28 cellular contexts compared by ENCODE assay signal in the genomic region with DNA sequence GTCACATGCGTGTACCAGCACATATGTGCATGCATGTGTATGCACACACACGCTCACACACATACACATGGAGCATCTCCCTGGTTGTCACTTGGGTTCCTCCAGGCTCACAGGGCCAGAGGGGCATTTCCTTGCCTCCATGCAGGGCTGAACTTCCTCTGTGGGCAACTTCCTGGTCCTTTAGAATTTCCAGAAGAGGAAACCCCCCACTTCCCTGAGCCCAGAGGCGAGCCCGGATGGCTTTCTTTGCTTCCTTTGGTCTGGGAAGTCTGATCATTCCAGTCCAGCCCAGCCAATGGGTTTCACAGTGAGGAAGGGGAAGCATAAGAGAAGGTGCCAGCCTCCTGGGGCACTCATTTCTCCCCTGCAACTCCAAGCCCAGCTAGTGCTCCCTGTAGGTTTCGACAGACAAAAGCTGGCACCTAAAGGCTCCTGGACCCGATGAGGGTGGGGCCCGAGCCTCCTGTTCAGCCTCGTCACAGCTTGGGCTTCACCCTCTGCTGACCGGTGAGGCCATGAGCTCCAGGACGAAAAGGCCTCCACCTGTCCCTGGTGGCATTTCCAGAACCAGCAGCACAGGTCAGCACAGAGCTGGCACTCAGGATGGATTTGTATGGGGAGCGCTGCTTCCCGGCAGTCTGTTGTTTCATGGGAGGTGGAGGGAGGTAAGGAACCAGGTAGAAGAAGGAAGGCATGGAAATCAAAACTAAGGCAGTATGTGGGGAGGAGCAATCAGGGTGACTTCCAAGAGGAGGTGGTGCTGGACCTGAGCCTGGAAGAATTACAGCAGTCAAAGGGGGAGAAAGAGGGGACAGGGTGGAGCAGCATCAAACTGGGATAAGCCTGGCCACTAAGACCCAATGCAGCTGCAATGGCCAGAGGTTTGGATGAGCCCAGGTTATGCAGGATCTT. TPM values are rescaled to one million over a fixed set of nuclear protein-coding genes. Genes with fewer than 3 reads are reported as not detected.
DNase-seq lines count a peak whose midpoint lies in the region; ATAC-seq and TF ChIP-seq lines count a peak whose summit lies in the region.
"Had no signal": no experiment of that assay in that cellular context is flagged by ENCODE, and none has a peak within 500 bp of the region (broad histone marks: within the 10 kb centered on the region; RNA-seq: fewer than 3 reads in every experiment).

No MANE protein-coding gene starts in this region.

- H3K36me3 ChIP-seq in Panc1 (ENCODE audit: control insufficient read depth, insufficient read depth, low read length) (no peaks in the 10 kb centered on the region), iPS-15b (ENCODE audit: control insufficient read depth, insufficient read depth, low read length) (no peaks in the 10 kb centered on the region)

- ATAC-seq in Panc1 (no peak), T-cell (replicated peaks in 1 of 4) (no peak)
- ATAC-seq: activated CD8-positive, alpha-beta T cell treated with anti-CD3 and anti-CD28 coated beads for 36 hours; activated naive CD4-positive, alpha-beta T cell treated with anti-CD3 and anti-CD28 coated beads, Interleukin-2, amount 50 U/mL, for 72 hours; GM23338; K562; naive thymus-derived CD8-positive, alpha-beta T cell had no signal

- intact Hi-C loops in activated CD4-positive, alpha-beta memory T cell treated with anti-CD3 and anti-CD28 coated beads for 36 hours (cut with micrococcal nuclease): no loop called here
- intact Hi-C loops in Panc1 (cut with micrococcal nuclease; ENCODE audit: unreplicated experiment): loop anchor here (5.0 kb wide), 1 partner anchor 273 kb away; no protein-coding TSS in a partner anchor

- H3K27me3 ChIP-seq in Panc1 (ENCODE audit: control insufficient read depth, insufficient read depth, low read length) (no peaks in the 10 kb centered on the region), iPS-15b (ENCODE audit: control insufficient read depth, insufficient read depth, low read length) (no peaks in the 10 kb centered on the region)

- POLR2A ChIA-PET in activated CD4-positive, alpha-beta memory T cell treated with anti-CD3 and anti-CD28 coated beads, Interleukin-2, amount 10 ng/mL, durations not matched to agents 7 days and 5 days (lab: Charles Lee): no interaction called here
- POLR2A ChIA-PET in activated CD4-positive, alpha-beta memory T cell treated with anti-CD3 and anti-CD28 coated beads for 36 hours (lab: Charles Lee): no interaction called here
- POLR2A ChIA-PET in Panc1 (lab: Charles Lee): no interaction called here
- POLR2A ChIA-PET in T-cell (lab: Charles Lee): no interaction called here

- H3K27ac ChIP-seq in Panc1 (ENCODE audit: low read length) (peak overlapping the region; percentile 24; the same call in 1 of the 2 replicates), skin epidermis (peak overlapping the region in 13 of 21 experiments; percentile 10 to 83 (median 62))

- no peak overlapping the region for H3K4me3 Mint-ChIP-seq in activated CD4-positive, alpha-beta memory T cell treated with anti-CD3 and anti-CD28 coated beads, Interleukin-2, amount 10 ng/mL, durations not matched to agents 7 days and 5 days
- H3K4me3 Mint-ChIP-seq in activated CD4-positive, alpha-beta memory T cell treated with anti-CD3 and anti-CD28 coated beads for 36 hours: no peak overlapping the region
- no peak overlapping the region for H3K4me3 Mint-ChIP-seq in T-cell
- H3K4me3 Mint-ChIP-seq: activated CD8-positive, alpha-beta T cell treated with anti-CD3 and anti-CD28 coated beads for 36 hours; CD14-positive monocyte; GM23338; HFFc6; naive thymus-derived CD8-positive, alpha-beta T cell had no signal

- H3K4me3 ChIP-seq in Panc1 (ENCODE audit: low read depth in 2 of 2, low read length in 2 of 2) (no peak overlapping the region), iPS-15b (ENCODE audit: low read depth, low read length) (no peak overlapping the region), skin epidermis (no peak overlapping the region)
- H3K4me3 ChIP-seq: GM23338, K562 had no signal

- CTCF ChIA-PET in activated CD4-positive, alpha-beta memory T cell treated with anti-CD3 and anti-CD28 coated beads, Interleukin-2, amount 10 ng/mL, durations not matched to agents 7 days and 5 days (lab: Charles Lee): interaction anchor here (1.2 to 5.6 kb wide), 3 partner anchors 27 to 140 kb away, joined by 3 to 87 read pairs (median 3); no protein-coding TSS in a partner anchor
- CTCF ChIA-PET in activated CD4-positive, alpha-beta memory T cell treated with anti-CD3 and anti-CD28 coated beads for 36 hours (lab: Charles Lee): interaction anchor here (1.1 to 6.7 kb wide), 4 partner anchors 27 to 274 kb away, joined by 3 to 178 read pairs (median 39); no protein-coding TSS in a partner anchor
- CTCF ChIA-PET in Panc1 (lab: Charles Lee): no interaction called here
- CTCF ChIA-PET in T-cell (lab: Charles Lee): no interaction called here

- in situ Hi-C loops in Panc1 (cut with HindIII; ENCODE audit: low pct_unique_long_range_greater_than_20kb, low sequenced_read_pairs): no loop called here

- H3K4me1 Mint-ChIP-seq in activated CD4-positive, alpha-beta memory T cell treated with anti-CD3 and anti-CD28 coated beads, Interleukin-2, amount 10 ng/mL, durations not matched to agents 7 days and 5 days: peaks cover 39% of the 10 kb centered on the region
- peaks cover 16% of the 10 kb centered on the region for H3K4me1 Mint-ChIP-seq in activated CD4-positive, alpha-beta memory T cell treated with anti-CD3 and anti-CD28 coated beads for 36 hours (ENCODE audit: low read depth)
- H3K4me1 Mint-ChIP-seq in T-cell: peaks cover 12 to 17% (median 14%) of the 10 kb centered on the region in 3 donors
- H3K4me1 Mint-ChIP-seq: CD14-positive monocyte had no signal

- H3K9me3 ChIP-seq in Panc1 (ENCODE audit: control insufficient read depth, insufficient read depth, low read depth, low read length) (no peaks in the 10 kb centered on the region), iPS-15b (ENCODE audit: control insufficient read depth, insufficient read depth, low read length) (no peaks in the 10 kb centered on the region)

- H3K4me1 ChIP-seq in Panc1 (ENCODE audit: control insufficient read depth, insufficient read depth, low read length): peaks cover 16% of the 10 kb centered on the region
- peaks cover 4% of the 10 kb centered on the region for H3K4me1 ChIP-seq in iPS-15b (ENCODE audit: control insufficient read depth, insufficient read depth, low read length)

- no peaks in the 10 kb centered on the region for H3K9me3 Mint-ChIP-seq in activated CD4-positive, alpha-beta memory T cell treated with anti-CD3 and anti-CD28 coated beads, Interleukin-2, amount 10 ng/mL, durations not matched to agents 7 days and 5 days
- H3K9me3 Mint-ChIP-seq in activated CD4-positive, alpha-beta memory T cell treated with anti-CD3 and anti-CD28 coated beads for 36 hours: no peaks in the 10 kb centered on the region
- H3K9me3 Mint-ChIP-seq in T-cell: no peaks in the 10 kb centered on the region
- H3K9me3 Mint-ChIP-seq: activated CD8-positive, alpha-beta T cell treated with anti-CD3 and anti-CD28 coated beads for 36 hours; activated naive CD4-positive, alpha-beta T cell treated with anti-CD3 and anti-CD28 coated beads, Interleukin-2, amount 50 U/mL, for 72 hours; activated T-helper 2 cell treated with anti-CD3 and anti-CD28 coated beads, Interferon-gamma antibody, Interleukin-2, Interleukin-4, amounts not matched to agents 10 μg/mL and 5 μg/mL and 100 μg/mL, durations not matched to agents 14 hours and 24 hours and 36 hours; CD14-positive monocyte; GM23338; HFFc6; naive thymus-derived CD8-positive, alpha-beta T cell had no signal

- H3K9ac ChIP-seq in iPS-15b (ENCODE audit: low read depth, low read length): peak overlapping the region; percentile 4

- no TSS peak for BruUV-seq in Panc1 (replicated peaks; lab: Mats Ljungman, UMichigan)

- H3K36me3 Mint-ChIP-seq in activated CD4-positive, alpha-beta memory T cell treated with anti-CD3 and anti-CD28 coated beads, Interleukin-2, amount 10 ng/mL, durations not matched to agents 7 days and 5 days (ENCODE audit: low read depth): no peaks in the 10 kb centered on the region
- H3K36me3 Mint-ChIP-seq in activated CD4-positive, alpha-beta memory T cell treated with anti-CD3 and anti-CD28 coated beads for 36 hours: no peaks in the 10 kb centered on the region
- H3K36me3 Mint-ChIP-seq in T-cell: no peaks in the 10 kb centered on the region
- H3K36me3 Mint-ChIP-seq: activated naive CD4-positive, alpha-beta T cell treated with anti-CD3 and anti-CD28 coated beads, Interleukin-2, amount 50 U/mL, for 72 hours; CD14-positive monocyte; naive thymus-derived CD8-positive, alpha-beta T cell had no signal

- peak overlapping the region; percentile 32 for H3K27ac Mint-ChIP-seq in activated CD4-positive, alpha-beta memory T cell treated with anti-CD3 and anti-CD28 coated beads, Interleukin-2, amount 10 ng/mL, durations not matched to agents 7 days and 5 days
- no peak overlapping the region for H3K27ac Mint-ChIP-seq in activated CD4-positive, alpha-beta memory T cell treated with anti-CD3 and anti-CD28 coated beads for 36 hours
- H3K27ac Mint-ChIP-seq in T-cell: no peak overlapping the region
- H3K27ac Mint-ChIP-seq: activated CD8-positive, alpha-beta T cell treated with anti-CD3 and anti-CD28 coated beads for 36 hours; activated naive CD4-positive, alpha-beta T cell treated with anti-CD3 and anti-CD28 coated beads, Interleukin-2, amount 50 U/mL, for 72 hours; activated T-helper 2 cell treated with anti-CD3 and anti-CD28 coated beads, Interferon-gamma antibody, Interleukin-2, Interleukin-4, amounts not matched to agents 10 μg/mL and 5 μg/mL and 100 μg/mL, durations not matched to agents 14 hours and 24 hours and 36 hours; GM23338; HFFc6 had no signal

- H3K27me3 Mint-ChIP-seq in activated CD4-positive, alpha-beta memory T cell treated with anti-CD3 and anti-CD28 coated beads, Interleukin-2, amount 10 ng/mL, durations not matched to agents 7 days and 5 days: peaks cover 21% of the 10 kb centered on the region
- no peaks in the 10 kb centered on the region for H3K27me3 Mint-ChIP-seq in activated CD4-positive, alpha-beta memory T cell treated with anti-CD3 and anti-CD28 coated beads for 36 hours
- peaks cover 0 to 4% of the 10 kb centered on the region in 2 donors for H3K27me3 Mint-ChIP-seq in T-cell

- TF ChIP-seq CTCF in Panc1 (IDR thresholded peaks at IDR 0.05): no peak

- no peak for DNase-seq in activated CD4-positive, alpha-beta memory T cell treated with anti-CD3 and anti-CD28 coated beads, Interleukin-2, amount 10 ng/mL, durations not matched to agents 7 days and 5 days
- no peak for DNase-seq in activated CD4-positive, alpha-beta memory T cell treated with anti-CD3 and anti-CD28 coated beads for 36 hours
- DNase-seq in Panc1 (ENCODE audit: low read depth, low spot score) (no peak), T-cell (no peak), mesenteric fat pad (ENCODE audit: low spot score) (no peak), DMS53 treated with DMSO at 0.1 percent for 48 hours (lab: John Stamatoyannopoulos, UW; ENCODE audit: unreplicated experiment) (no peak)
- DNase-seq: 8988T; anterior cingulate cortex; GF-D8; HFFc6; kidney; naive thymus-derived CD8-positive, alpha-beta T cell; NCI-H1092 treated with DMSO at 0.1 percent for 48 hours; NCI-H187; NCI-H2171; NCI-H82; occipital lobe; stimulated activated naive CD4-positive, alpha-beta T cell had no signal

RNA-seq across cellular contexts. Expression of a gene that starts 23.7 kb away (rescaled TPM):
- not detected for total RNA-seq in activated CD4-positive, alpha-beta memory T cell treated with anti-CD3 and anti-CD28 coated beads, Interleukin-2, amount 10 ng/mL, durations not matched to agents 7 days and 5 days
- total RNA-seq in activated CD4-positive, alpha-beta memory T cell treated with anti-CD3 and anti-CD28 coated beads for 36 hours: not detected
- total RNA-seq in Panc1 (2021; ENCODE audit: unreplicated experiment): 0.82 TPM
- polyA plus RNA-seq in Panc1 (2012; ENCODE audit: insufficient read length): 0.71 TPM
- total RNA-seq in T-cell: not detected
- not detected for total RNA-seq in mesenteric fat pad
- total RNA-seq: activated CD8-positive, alpha-beta T cell treated with anti-CD3 and anti-CD28 coated beads for 36 hours; activated naive CD4-positive, alpha-beta T cell treated with anti-CD3 and anti-CD28 coated beads, Interleukin-2, amount 50 U/mL, for 72 hours; activated T-helper 2 cell treated with anti-CD3 and anti-CD28 coated beads, Interferon-gamma antibody, Interleukin-2, Interleukin-4, amounts not matched to agents 10 μg/mL and 5 μg/mL and 100 μg/mL, durations not matched to agents 14 hours and 24 hours and 36 hours; GM23338; HFFc6; K562; naive thymus-derived CD8-positive, alpha-beta T cell; occipital lobe; pulmonary artery endothelial cell; T-helper 1 cell treated with Interleukin-12 subunit alpha and Interleukin-12 subunit beta and Interleukin-4 antibody, amounts not matched to agents 30 ng/mL and 1 ng/mL, for 36 hours had no signal
- polyA plus RNA-seq: CD14-positive monocyte; GM23338; naive thymus-derived CD8-positive, alpha-beta T cell had no signal

Comparison
In these comparisons a context has a peak if more than half of its experiments do, and no peak if none do; other contexts are left out.
1. CTCF ChIA-PET loops: an anchor here in activated CD4-positive, alpha-beta memory T cell treated with anti-CD3 and anti-CD28 coated beads, Interleukin-2, amount 10 ng/mL, durations not matched to agents 7 days and 5 days (1.2 to 5.6 kb wide) and activated CD4-positive, alpha-beta memory T cell treated with anti-CD3 and anti-CD28 coated beads for 36 hours (1.1 to 6.7 kb wide); none called in Panc1 and T-cell.